ENCODE assay signal across 9 cellular contexts in genomic region chr17:44828919-44829557, GRCh38. TPM values are rescaled to one million over a fixed set of nuclear protein-coding genes. Genes with fewer than 3 reads are reported as not detected.
DNase-seq lines count a peak whose midpoint lies in the region; ATAC-seq and TF ChIP-seq lines count a peak whose summit lies in the region.
"Had no signal": no experiment of that assay in that cellular context is flagged by ENCODE, and none has a peak within 500 bp of the region (broad histone marks: within the 10 kb centered on the region; RNA-seq: fewer than 3 reads in every experiment).

No MANE protein-coding gene starts in this region.

- H3K4me3 ChIP-seq in DND-41 (ENCODE audit: low read depth in 1 of 2, low read length in 2 of 2) = peak overlapping the region; percentile 59 to 66
- H3K4me3 ChIP-seq in Loucy (ENCODE audit: low read length, poor library complexity, severe bottlenecking) = peak overlapping the region; percentile 79
- H3K4me3 ChIP-seq in brain microvascular endothelial cell (ENCODE audit: low read depth, low read length) = peak overlapping the region; percentile 75
- H3K4me3 ChIP-seq in uterus = peak overlapping the region; percentile 49 to 66

- TF ChIP-seq POLR2A in uterus (IDR thresholded peaks at IDR 0.05) = no peak

- peak; percentile 56 for DNase-seq in DND-41
- DNase-seq in brain microvascular endothelial cell = no peak
- DNase-seq in lung microvascular endothelial cell (ENCODE audit: low read depth in 2 of 2) = peak; percentile 21 to 39
- no peak for DNase-seq in uterus
- DNase-seq in stimulated activated CD4-positive, alpha-beta T cell treated with anti-CD3 and anti-CD28 coated beads, Interleukin-12 subunit alpha, Interleukin-12 subunit beta, amount 100 ng/mL, for 4 hours = no peak

- H4K20me1 ChIP-seq in DND-41 (ENCODE audit: insufficient read depth, low read length) = peaks cover 4% of the 10 kb centered on the region; the same call in 1 of the 2 replicates
- H4K20me1 ChIP-seq in Loucy (ENCODE audit: insufficient read depth, low read length, poor library complexity, severe bottlenecking) = peaks cover 4% of the 10 kb centered on the region

- intact Hi-C loops in uterus (cut with DNase I; ENCODE audit: low total_unique reads) = no loop called here

- no peaks in the 10 kb centered on the region for H3K9me3 ChIP-seq in DND-41 (ENCODE audit: insufficient read depth, low read length, severe bottlenecking)
- no peaks in the 10 kb centered on the region for H3K9me3 ChIP-seq in Loucy (ENCODE audit: insufficient read depth, low read depth, low read length)
- H3K9me3 ChIP-seq in uterus = no peaks in the 10 kb centered on the region

- H3K4me1 ChIP-seq in DND-41 (ENCODE audit: insufficient read depth, low read length) (peaks cover 28% of the 10 kb centered on the region), Loucy (ENCODE audit: insufficient read depth, low read length, poor library complexity, severe bottlenecking) (peaks cover 4% of the 10 kb centered on the region), uterus (no peaks in the 10 kb centered on the region)

- ATAC-seq in DND-41 (ENCODE audit: insufficient read depth, low read depth) (peak; percentile 43; the same call in 2 of the 3 replicates), GM18873 (IDR thresholded peaks at IDR 0.05; ENCODE audit: low FRiP score, unreplicated experiment) (no peak), GM21825 (IDR thresholded peaks at IDR 0.05; ENCODE audit: unreplicated experiment) (no peak)

- H3F3A ChIP-seq in Loucy (ENCODE audit: low read depth) = no peaks in the 10 kb centered on the region

- no peaks in the 10 kb centered on the region for H3K36me3 ChIP-seq in DND-41 (ENCODE audit: insufficient read depth, low read length)
- no peaks in the 10 kb centered on the region for H3K36me3 ChIP-seq in Loucy (ENCODE audit: insufficient read depth, low read length)
- H3K36me3 ChIP-seq in brain microvascular endothelial cell (replicated peaks) = peaks cover 3% of the 10 kb centered on the region
- H3K36me3 ChIP-seq in uterus = no peaks in the 10 kb centered on the region

- H3K27me3 ChIP-seq in DND-41 (ENCODE audit: insufficient read depth, low read length, poor library complexity) (peaks cover 21% of the 10 kb centered on the region), Loucy (ENCODE audit: insufficient read depth, low read length, poor library complexity, severe bottlenecking) (no peaks in the 10 kb centered on the region), brain microvascular endothelial cell (replicated peaks) (no peaks in the 10 kb centered on the region), uterus (no peaks in the 10 kb centered on the region)

- TF ChIP-seq CTCF in DND-41 (IDR thresholded peaks at IDR 0.05; ENCODE audit: borderline replicate concordance, extremely low read depth, low read length, poor library complexity, severe bottlenecking) = no peak
- TF ChIP-seq CTCF in Loucy (conservative IDR thresholded peaks at IDR 0.05; ENCODE audit: low read length) = no peak
- TF ChIP-seq CTCF in brain microvascular endothelial cell (IDR thresholded peaks at IDR 0.05; ENCODE audit: low read depth, low read length, missing control alignments) = no peak
- no peak for TF ChIP-seq CTCF in uterus (IDR thresholded peaks at IDR 0.05)

- H3K79me2 ChIP-seq in DND-41 (ENCODE audit: insufficient read depth, low read length) (peaks cover 56% of the 10 kb centered on the region), Loucy (ENCODE audit: insufficient read depth, low read length) (peaks cover 53% of the 10 kb centered on the region)

- H3K4me2 ChIP-seq in DND-41 (ENCODE audit: insufficient read depth, low read length) (peak overlapping the region; percentile 77), Loucy (ENCODE audit: low read depth, low read length, poor library complexity, severe bottlenecking) (peak overlapping the region; percentile 76)

- H2AFZ ChIP-seq in DND-41 (ENCODE audit: low read depth, low read length) = peak overlapping the region; percentile 67
- H2AFZ ChIP-seq in Loucy (ENCODE audit: low read length) = peak overlapping the region; percentile 72

- in situ Hi-C loops in brain microvascular endothelial cell (cut with HindIII; ENCODE audit: low pct_ligation_motif_present, low sequenced_read_pairs) = no loop called here

- H3K9ac ChIP-seq in DND-41 (ENCODE audit: low read depth, low read length) (peak overlapping the region; percentile 66), Loucy (ENCODE audit: low read depth, low read length, poor library complexity, severe bottlenecking) (peak overlapping the region; percentile 69)

- H3K9me2 ChIP-seq in Loucy (replicated peaks; ENCODE audit: low read depth, low read length) = no peaks in the 10 kb centered on the region

- H3K27ac ChIP-seq in DND-41 (ENCODE audit: low read length) (peak overlapping the region; percentile 55), brain microvascular endothelial cell (peak overlapping the region; percentile 47), uterus (peak overlapping the region; percentile 98)

RNA-seq across cellular contexts. Expression of gene GJC1, which starts 1.0 kb away (rescaled TPM):
- total RNA-seq in lung microvascular endothelial cell = 3.9 and 5.2 TPM in 2 replicates
- total RNA-seq in uterus = 10 to 100 TPM; 10.6 to 79.4 (median 50.2) TPM

RNA-seq across cellular contexts. Expression of gene HIGD1B, which starts 18.6 kb away (rescaled TPM):
- not detected in 2 replicates for total RNA-seq in lung microvascular endothelial cell
- 1 to 10 TPM in 2 of 4 donors, not detected in 2; 2.7 to 8.8 TPM for total RNA-seq in uterus
- total RNA-seq: RPMI7951 had no signal

Comparison
In these comparisons a context has a peak if more than half of its experiments do, and no peak if none do; other contexts are left out.
1. DNase-seq: peak in DND-41 (single experiment) and lung microvascular endothelial cell (2 of 2); none in brain microvascular endothelial cell (single experiment), uterus (0 of 2) and stimulated activated CD4-positive, alpha-beta T cell treated with anti-CD3 and anti-CD28 coated beads, Interleukin-12 subunit alpha, Interleukin-12 subunit beta, amount 100 ng/mL, for 4 hours (single experiment).
2. H3K27ac ChIP-seq: peak in every context shown above with its lines; median percentile 98 in uterus; 55 in DND-41; 47 in brain microvascular endothelial cell.
3. Peak in every context shown above with its lines, with median percentiles within 50 percentile points of each other: H3K4me3 ChIP-seq.